ENCODE assay signal across 18 cellular contexts in genomic region chr1:24763671-24764070, GRCh38.
"Had no signal": no experiment of that assay in that cellular context is flagged by ENCODE, and none has a peak within 500 bp of the region (broad histone marks: within the 10 kb centered on the region; RNA-seq: fewer than 3 reads in every experiment).

No MANE protein-coding gene starts in this region.

- H3K9me3 ChIP-seq: colonic mucosa, heart right ventricle, pancreas, tibial artery, upper lobe of left lung, vagina had no signal

- H3K27ac ChIP-seq: colonic mucosa, pancreas had no signal

- H3K27me3 ChIP-seq: colonic mucosa, heart right ventricle, pancreas, tibial artery, upper lobe of left lung, vagina had no signal

- DNase-seq: colonic mucosa; dermis blood vessel endothelial cell; foreskin melanocyte; heart right ventricle; immature natural killer cell; left ventricle myocardium superior; mesenchymal stem cell; midbrain; naive B cell; occipital lobe; pancreas; right cardiac atrium; stimulated activated CD4-positive, alpha-beta T cell treated with anti-CD3 and anti-CD28 coated beads, Interleukin-4, amount 100 ng/mL, for 1 hour; tibial artery; upper lobe of left lung had no signal

- H3K4me1 ChIP-seq: colonic mucosa had no signal

- H3K4me3 ChIP-seq: colonic mucosa, heart right ventricle, lung, pancreas, tibial artery, upper lobe of left lung, vagina had no signal

- ATAC-seq: heart right ventricle; left ventricle myocardium superior; pancreas; stimulated activated memory B cell treated with anti-CD40 and anti-IgM and Interleukin-4, amounts not matched to agents 10 μg/mL and 1 μg/mL and 100 μg/mL, for 72 hours had no signal

- H3K36me3 ChIP-seq: colonic mucosa, pancreas, tibial artery, upper lobe of left lung, vagina had no signal
